ENCODE assay signal across 8 cellular contexts in the genomic region with DNA sequence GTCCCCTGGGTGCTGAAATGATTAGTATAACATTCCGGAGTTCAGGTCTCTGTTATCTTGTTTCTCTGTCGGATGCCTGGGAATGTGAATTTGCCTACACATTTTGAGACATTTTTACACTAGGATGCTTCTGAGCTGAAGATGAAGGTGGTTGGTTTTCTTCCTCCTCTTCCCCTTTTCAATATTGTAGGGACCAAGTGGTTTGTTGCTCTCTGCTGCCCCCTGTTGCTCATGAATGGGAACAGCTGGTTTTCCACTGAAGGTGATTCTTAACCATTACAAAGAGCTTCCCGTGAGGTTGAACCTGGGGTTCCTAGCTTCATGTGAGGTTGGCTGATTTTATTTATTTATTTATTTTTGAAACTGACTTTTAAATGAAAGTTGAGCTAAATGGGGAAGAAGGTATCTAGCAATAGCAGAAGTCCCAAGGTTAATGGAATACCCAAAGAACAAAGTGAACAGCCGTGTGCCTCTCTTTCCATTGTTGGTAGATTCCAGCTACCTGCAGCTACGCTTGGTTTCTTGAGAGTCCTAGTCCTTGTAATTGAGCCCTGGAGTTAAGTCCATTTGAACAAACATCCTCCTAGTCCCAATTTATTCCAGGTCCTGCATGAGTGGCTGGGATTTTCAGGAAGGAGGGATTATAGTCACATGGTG.
DNase-seq lines count a peak whose midpoint lies in the region; ATAC-seq and TF ChIP-seq lines count a peak whose summit lies in the region.

No MANE protein-coding gene starts in this region.

- DNase-seq in CD14-positive monocyte (ENCODE audit: low spot score) (no peak), GM13976 (ENCODE audit: low spot score) (peak; percentile 23), OCI-M1 (lab: John Stamatoyannopoulos, UW) (peak; percentile 69), endodermal cell (peak; percentile 88), posterior cingulate gyrus (peak in 8 of 10 donors; percentile 29 to 87 (median 58)), NCI-H1048 (lab: John Stamatoyannopoulos, UW) (no peak)

- H3K27me3 Mint-ChIP-seq in CD14-positive monocyte (ENCODE audit: low read depth in 3 of 3) (peaks cover 0 to 2% (median 0%) of the 10 kb centered on the region in 3 donors), endodermal cell (ENCODE audit: insufficient read depth) (no peaks in the 10 kb centered on the region)

- H3K9me3 Mint-ChIP-seq in CD14-positive monocyte (peaks cover 0 to 6% (median 0%) of the 10 kb centered on the region in 7 donors), endodermal cell (no peaks in the 10 kb centered on the region)

- H3K4me1 ChIP-seq in endodermal cell (ENCODE audit: control insufficient read depth, insufficient read depth, low read length) (no peaks in the 10 kb centered on the region), gastroesophageal sphincter (no peaks in the 10 kb centered on the region)

- intact Hi-C loops in CD14-positive monocyte (cut with micrococcal nuclease) (no loop called here), posterior cingulate gyrus (cut with DNase I) (no loop called here)

- no peak for TF ChIP-seq EP300 in gastroesophageal sphincter (IDR thresholded peaks at IDR 0.05)

- H3K36me3 ChIP-seq in endodermal cell (ENCODE audit: control insufficient read depth, insufficient read depth, low read length) (no peaks in the 10 kb centered on the region), gastroesophageal sphincter (no peaks in the 10 kb centered on the region)

- H3K9ac ChIP-seq in endodermal cell (ENCODE audit: extremely low read depth, low read length, poor library complexity, severe bottlenecking): no peak overlapping the region

- H3K36me3 Mint-ChIP-seq in CD14-positive monocyte: no peaks in the 10 kb centered on the region
- H3K36me3 Mint-ChIP-seq in endodermal cell (ENCODE audit: low read depth): no peaks in the 10 kb centered on the region

- H3K27ac ChIP-seq in endodermal cell (ENCODE audit: low read depth, low read length) (no peak overlapping the region), gastroesophageal sphincter (no peak overlapping the region)

- no peak overlapping the region for H3K27ac Mint-ChIP-seq in CD14-positive monocyte
- H3K27ac Mint-ChIP-seq in endodermal cell: no peak overlapping the region

- 60% methylated on average over 5 of the region's 5 CpGs; no CpG with 5 or more reads in 1 of the 2 experiments for WGBS in endodermal cell (ENCODE audit: insufficient coverage in 1 of 2, insufficient read length in 1 of 2), 2 experiments
- WGBS in gastroesophageal sphincter (ENCODE audit: low coverage in 1 of 2), 2 donors: 43 to 74% methylated on average over 2 to 5 of the region's 5 CpGs

- ATAC-seq in gastroesophageal sphincter (no peak), HG02798 (IDR thresholded peaks at IDR 0.05; ENCODE audit: poor library complexity, unreplicated experiment) (no peak)

- in situ Hi-C loops in GM13976 (cut with MboI; ENCODE audit: low sequenced_read_pairs, unreplicated experiment): no loop called here

- H3K9me3 ChIP-seq in endodermal cell (ENCODE audit: control insufficient read depth, low read length): no peaks in the 10 kb centered on the region
- H3K9me3 ChIP-seq in gastroesophageal sphincter: no peaks in the 10 kb centered on the region

- H3K4me1 Mint-ChIP-seq in CD14-positive monocyte: no peaks in the 10 kb centered on the region
- no peaks in the 10 kb centered on the region for H3K4me1 Mint-ChIP-seq in endodermal cell

- H3K27me3 ChIP-seq in endodermal cell (ENCODE audit: control insufficient read depth, insufficient read depth, low read length, poor library complexity, severe bottlenecking) (no peaks in the 10 kb centered on the region), gastroesophageal sphincter (no peaks in the 10 kb centered on the region)

- TF ChIP-seq POLR2A in gastroesophageal sphincter (IDR thresholded peaks at IDR 0.05): no peak

- H3K4me3 ChIP-seq in endodermal cell (ENCODE audit: low read length) (no peak overlapping the region), gastroesophageal sphincter (no peak overlapping the region)

- H3K4me3 Mint-ChIP-seq in CD14-positive monocyte (no peak overlapping the region), endodermal cell (no peak overlapping the region)

- TF ChIP-seq CTCF in CD14-positive monocyte (IDR thresholded peaks at IDR 0.05) (peak; percentile 52), GM13976 (IDR thresholded peaks at IDR 0.05; ENCODE audit: borderline replicate concordance, control extremely low read depth, extremely low read depth, insufficient read depth, missing control alignments) (peak; percentile 25), endodermal cell (conservative IDR thresholded peaks at IDR 0.05) (peak; percentile 95), gastroesophageal sphincter (IDR thresholded peaks at IDR 0.05) (peak in 1 of 4 experiments; percentile 24)

Comparison
In these comparisons a context has a peak if more than half of its experiments do, and no peak if none do; other contexts are left out.
1. DNase-seq: peak in GM13976 (single experiment), OCI-M1 (single experiment), endodermal cell (single experiment) and posterior cingulate gyrus (8 of 10); none in CD14-positive monocyte (single experiment) and NCI-H1048 (single experiment).